12 cellular contexts compared by ENCODE assay signal in genomic region chr17:14143678-14144077, GRCh38.
DNase-seq lines count a peak whose midpoint lies in the region; ATAC-seq and TF ChIP-seq lines count a peak whose summit lies in the region.
"Had no signal": no experiment of that assay in that cellular context is flagged by ENCODE, and none has a peak within 500 bp of the region (broad histone marks: within the 10 kb centered on the region; RNA-seq: fewer than 3 reads in every experiment).

No MANE protein-coding gene starts in this region.

- WGBS in IMR-90 (ENCODE audit: extremely low coverage in 2 of 2, insufficient read length in 1 of 2), 2 experiments: no CpG with 5 or more reads among the region's 3 CpGs

- intact Hi-C loops in Calu3 (cut with micrococcal nuclease; ENCODE audit: unreplicated experiment): no loop called here
- intact Hi-C loops in IMR-90 (cut with micrococcal nuclease): no loop called here
- intact Hi-C loops in left colon (cut with DNase I, micrococcal nuclease): no loop called here

- H3K27me3 ChIP-seq in IMR-90 (ENCODE audit: control insufficient read depth, insufficient read depth, low read length): no peaks in the 10 kb centered on the region
- H3K27me3 ChIP-seq: brain microvascular endothelial cell, upper lobe of left lung had no signal

- 0 out of 2 replicates have a peak overlapping the region, but pooled peaks have one; percentile 12 for H3K4ac ChIP-seq in IMR-90 (ENCODE audit: low read depth, low read length)

- H4K91ac ChIP-seq in IMR-90 (ENCODE audit: insufficient read depth, low read depth, low read length): no peak overlapping the region

- H2BK15ac ChIP-seq in IMR-90 (ENCODE audit: low read depth, low read length): no peak overlapping the region

- H3K14ac ChIP-seq in IMR-90 (replicated peaks; ENCODE audit: low read depth, low read length): no peak overlapping the region

- no peak overlapping the region for H2AK9ac ChIP-seq in IMR-90 (replicated peaks; ENCODE audit: low read depth, low read length, poor library complexity)

- H3K56ac ChIP-seq in IMR-90 (ENCODE audit: extremely low read depth, insufficient read depth, low read length): no peak overlapping the region

- H3K27me3 Mint-ChIP-seq in Calu3 (ENCODE audit: unreplicated experiment) (no peaks in the 10 kb centered on the region), WTC11 (ENCODE audit: low read depth) (no peaks in the 10 kb centered on the region), immature natural killer cell (ENCODE audit: low read depth in 3 of 3) (peaks cover 0 to 1% (median 0%) of the 10 kb centered on the region in 3 donors)
- H3K27me3 Mint-ChIP-seq in activated CD8-positive, alpha-beta memory T cell treated with anti-CD3 and anti-CD28 coated beads, Interleukin-2, amount 10 ng/mL, durations not matched to agents 7 days and 5 days: no peaks in the 10 kb centered on the region
- H3K27me3 Mint-ChIP-seq: activated CD8-positive, alpha-beta T cell treated with anti-CD3 and anti-CD28 coated beads for 36 hours had no signal

- no peak for ATAC-seq in IMR-90 (ENCODE audit: low read depth)
- ATAC-seq in WTC11: peak; percentile 51; the same call in 1 of the 2 replicates
- peak; percentile 78 for ATAC-seq in left colon
- ATAC-seq in activated CD8-positive, alpha-beta memory T cell treated with anti-CD3 and anti-CD28 coated beads, Interleukin-2, amount 10 ng/mL, durations not matched to agents 7 days and 5 days: no peak
- ATAC-seq: activated CD8-positive, alpha-beta T cell treated with anti-CD3 and anti-CD28 coated beads for 36 hours had no signal

- in situ Hi-C loops in IMR-90 (cut with MboI; ENCODE audit: low sequenced_read_pairs): no loop called here

- POLR2A ChIA-PET in IMR-90 (lab: Charles Lee; ENCODE audit: unreplicated experiment): no interaction called here
- POLR2A ChIA-PET in WTC11 (lab: Charles Lee): no interaction called here

- no peak overlapping the region for H2BK20ac ChIP-seq in IMR-90 (ENCODE audit: low read depth, low read length)

- no peak overlapping the region for H2BK120ac ChIP-seq in IMR-90 (ENCODE audit: low read depth, low read length)

- H3K27ac ChIP-seq in IMR-90 (ENCODE audit: insufficient read depth, low read length): no peak overlapping the region
- H3K27ac ChIP-seq: brain microvascular endothelial cell, upper lobe of left lung had no signal

- no peak overlapping the region for H4K8ac ChIP-seq in IMR-90 (ENCODE audit: low read depth in 2 of 2, low read length in 2 of 2)

- no peak overlapping the region for H2AK5ac ChIP-seq in IMR-90 (ENCODE audit: low read depth, low read length)

- CTCF ChIA-PET in Calu3 (lab: Charles Lee) (no interaction called here), IMR-90 (lab: Yijun Ruan, JAX) (no interaction called here), WTC11 (lab: Charles Lee) (no interaction called here)
- CTCF ChIA-PET in activated CD8-positive, alpha-beta memory T cell treated with anti-CD3 and anti-CD28 coated beads, Interleukin-2, amount 10 ng/mL, durations not matched to agents 7 days and 5 days (lab: Charles Lee): no interaction called here

- peak overlapping the region; percentile 65; the same call in 1 of the 2 replicates for H3K18ac ChIP-seq in IMR-90 (ENCODE audit: low read depth, low read length)

- dilution Hi-C loops in IMR-90 (cut with HindIII; ENCODE audit: low sequenced_read_pairs, unreplicated experiment): no loop called here

- H3K36me3 Mint-ChIP-seq in Calu3 (ENCODE audit: insufficient read depth, unreplicated experiment): peaks cover 8% of the 10 kb centered on the region
- H3K36me3 Mint-ChIP-seq in WTC11: peaks cover 2% of the 10 kb centered on the region; the same call in 1 of the 2 replicates
- peaks cover 0 to 6% (median 0%) of the 10 kb centered on the region in 3 donors for H3K36me3 Mint-ChIP-seq in immature natural killer cell
- peaks cover 19% of the 10 kb centered on the region for H3K36me3 Mint-ChIP-seq in activated CD8-positive, alpha-beta memory T cell treated with anti-CD3 and anti-CD28 coated beads, Interleukin-2, amount 10 ng/mL, durations not matched to agents 7 days and 5 days

- H3K27ac Mint-ChIP-seq in Calu3 (ENCODE audit: unreplicated experiment) (peak overlapping the region; percentile 33), WTC11 (peak overlapping the region; percentile 6), immature natural killer cell (peak overlapping the region in 1 of 6 donors; percentile 8)
- no peak overlapping the region for H3K27ac Mint-ChIP-seq in activated CD8-positive, alpha-beta memory T cell treated with anti-CD3 and anti-CD28 coated beads, Interleukin-2, amount 10 ng/mL, durations not matched to agents 7 days and 5 days
- H3K27ac Mint-ChIP-seq: activated CD8-positive, alpha-beta T cell treated with anti-CD3 and anti-CD28 coated beads for 36 hours had no signal

- no peak overlapping the region for H2BK5ac ChIP-seq in IMR-90 (ENCODE audit: low read depth, low read length, poor library complexity, severe bottlenecking)

- no peak for TF ChIP-seq RAD21 in IMR-90 (IDR thresholded peaks at IDR 0.05; ENCODE audit: low read length)

- H3K79me1 ChIP-seq in IMR-90 (ENCODE audit: low read depth in 1 of 2, low read length in 2 of 2): peaks cover 18 to 20% of the 10 kb centered on the region in 2 experiments

- H3K4me1 ChIP-seq in IMR-90 (ENCODE audit: control insufficient read depth, insufficient read depth, low read length): peaks cover 3% of the 10 kb centered on the region; the same call in 1 of the 2 replicates
- H3K4me1 ChIP-seq: upper lobe of left lung had no signal

- H3K9me3 ChIP-seq in IMR-90 (ENCODE audit: control insufficient read depth, insufficient read depth, low read length): no peaks in the 10 kb centered on the region
- H3K9me3 ChIP-seq: upper lobe of left lung had no signal

- no peak overlapping the region for H3K9ac ChIP-seq in IMR-90 (ENCODE audit: low read depth, low read length)

- H2AFZ ChIP-seq in IMR-90 (replicated peaks; ENCODE audit: low read length, poor library complexity): no peak overlapping the region

- no peak for TF ChIP-seq CTCF in Calu3 (IDR thresholded peaks at IDR 0.05; ENCODE audit: unreplicated experiment)
- no peak for TF ChIP-seq CTCF in IMR-90 (conservative IDR thresholded peaks at IDR 0.05; ENCODE audit: low read depth, low read length)
- TF ChIP-seq CTCF in WTC11 (IDR thresholded peaks at IDR 0.05): no peak

- H3K23ac ChIP-seq in IMR-90 (ENCODE audit: low read depth, low read length): no peak overlapping the region

- no peak overlapping the region for H3K4me3 ChIP-seq in IMR-90 (ENCODE audit: insufficient read depth, low read depth, low read length)
- H3K4me3 ChIP-seq: upper lobe of left lung had no signal

- no peaks in the 10 kb centered on the region for H3K36me3 ChIP-seq in IMR-90 (ENCODE audit: control insufficient read depth, insufficient read depth, low read length)
- H3K36me3 ChIP-seq: brain microvascular endothelial cell, upper lobe of left lung had no signal

- peak; percentile 54 for DNase-seq in Calu3
- peak; percentile 15 for DNase-seq in IMR-90
- no peak for DNase-seq in WTC11 (ENCODE audit: low spot score)
- DNase-seq in left colon: peak in 1 of 2 donors; percentile 44
- no peak for DNase-seq in immature natural killer cell
- DNase-seq in activated CD8-positive, alpha-beta memory T cell treated with anti-CD3 and anti-CD28 coated beads, Interleukin-2, amount 10 ng/mL, durations not matched to agents 7 days and 5 days: no peak
- no peak for DNase-seq in stimulated activated CD4-positive, alpha-beta T cell treated with anti-CD3 and anti-CD28 coated beads, Interleukin-2, amount 100 ng/mL, for 24 hours
- DNase-seq in dedifferentiated amniotic fluid mesenchymal stem cell (ENCODE audit: extremely low spot score): no peak
- DNase-seq: activated CD8-positive, alpha-beta T cell treated with anti-CD3 and anti-CD28 coated beads for 36 hours; brain microvascular endothelial cell; NCI-H1048; upper lobe of left lung had no signal

- TF ChIP-seq POLR2A in IMR-90 (IDR thresholded peaks at IDR 0.05; ENCODE audit: low read depth, low read length): no peak

- H3K4me3 Mint-ChIP-seq in Calu3 (ENCODE audit: low read depth, unreplicated experiment) (no peak overlapping the region), WTC11 (no peak overlapping the region), immature natural killer cell (no peak overlapping the region)
- no peak overlapping the region for H3K4me3 Mint-ChIP-seq in activated CD8-positive, alpha-beta memory T cell treated with anti-CD3 and anti-CD28 coated beads, Interleukin-2, amount 10 ng/mL, durations not matched to agents 7 days and 5 days
- H3K4me3 Mint-ChIP-seq: activated CD8-positive, alpha-beta T cell treated with anti-CD3 and anti-CD28 coated beads for 36 hours had no signal

- BruUV-seq in Calu3 (replicated peaks; lab: Mats Ljungman, UMichigan): no TSS peak
- no TSS peak for BruUV-seq in IMR-90 (replicated peaks; lab: Mats Ljungman, UMichigan)

- H3K9me3 Mint-ChIP-seq in Calu3 (ENCODE audit: low read depth, unreplicated experiment): peaks cover 5% of the 10 kb centered on the region
- H3K9me3 Mint-ChIP-seq in WTC11: 0 out of 2 replicates have a peak, but pooled peaks cover 8% of the 10 kb centered on the region
- H3K9me3 Mint-ChIP-seq in immature natural killer cell: no peaks in the 10 kb centered on the region
- peaks cover 10% of the 10 kb centered on the region for H3K9me3 Mint-ChIP-seq in activated CD8-positive, alpha-beta memory T cell treated with anti-CD3 and anti-CD28 coated beads, Interleukin-2, amount 10 ng/mL, durations not matched to agents 7 days and 5 days (ENCODE audit: low read depth)

- H3K9me1 ChIP-seq in IMR-90 (ENCODE audit: insufficient read depth, low read length): peaks cover 4% of the 10 kb centered on the region; the same call in 1 of the 2 replicates

- H3K4me1 Mint-ChIP-seq in Calu3 (ENCODE audit: low read depth, unreplicated experiment): peaks cover 14% of the 10 kb centered on the region
- H3K4me1 Mint-ChIP-seq in WTC11: peaks cover 37% of the 10 kb centered on the region
- peaks cover 1 to 13% of the 10 kb centered on the region in 2 donors for H3K4me1 Mint-ChIP-seq in immature natural killer cell
- H3K4me1 Mint-ChIP-seq in activated CD8-positive, alpha-beta memory T cell treated with anti-CD3 and anti-CD28 coated beads, Interleukin-2, amount 10 ng/mL, durations not matched to agents 7 days and 5 days: no peaks in the 10 kb centered on the region

- H4K5ac ChIP-seq in IMR-90 (ENCODE audit: low read depth, low read length): no peak overlapping the region

- H4K20me1 ChIP-seq in IMR-90 (ENCODE audit: insufficient read depth, low read length): 0 out of 2 replicates have a peak, but pooled peaks cover 2% of the 10 kb centered on the region

- H3K4me2 ChIP-seq in IMR-90 (ENCODE audit: low read depth, low read length): peak overlapping the region; percentile 55; the same call in 1 of the 2 replicates

TF ChIP-seq in IMR-90, 13 proteins besides CTCF, POLR2A, EP300 and RAD21 (continues in another document):
- TF ChIP-seq RFX5 (IDR thresholded peaks at IDR 0.05; ENCODE audit: low read depth, low read length) (no peak), CEBPB (IDR thresholded peaks at IDR 0.05; ENCODE audit: low read depth, low read length) (no peak)

TF ChIP-seq in WTC11, 78 proteins besides CTCF, POLR2A, EP300 and RAD21 (continues in another document):
- no peak for TF ChIP-seq PRRX2 (CRISPR knock-in tag; IDR thresholded peaks at IDR 0.05)

Comparison
In these comparisons a context has a peak if more than half of its experiments do, and no peak if none do; other contexts are left out.
1. DNase-seq: peak in Calu3 (single experiment) and IMR-90 (single experiment); none in WTC11 (single experiment), immature natural killer cell (0 of 3), activated CD8-positive, alpha-beta memory T cell treated with anti-CD3 and anti-CD28 coated beads, Interleukin-2, amount 10 ng/mL, durations not matched to agents 7 days and 5 days (single experiment), stimulated activated CD4-positive, alpha-beta T cell treated with anti-CD3 and anti-CD28 coated beads, Interleukin-2, amount 100 ng/mL, for 24 hours (0 of 2) and dedifferentiated amniotic fluid mesenchymal stem cell (single experiment).
2. ATAC-seq: peak in WTC11 (single experiment) and left colon (single experiment); none in IMR-90 (single experiment) and activated CD8-positive, alpha-beta memory T cell treated with anti-CD3 and anti-CD28 coated beads, Interleukin-2, amount 10 ng/mL, durations not matched to agents 7 days and 5 days (single experiment).